In genomic region chr20:18974660-18975059, GRCh38 we compare ENCODE assay signal across 27 cellular contexts.
DNase-seq lines count a peak whose midpoint lies in the region; ATAC-seq, FAIRE-seq and TF ChIP-seq lines count a peak whose summit lies in the region.
"Had no signal": no experiment of that assay in that cellular context is flagged by ENCODE, and none has a peak within 500 bp of the region (broad histone marks: within the 10 kb centered on the region; RNA-seq: fewer than 3 reads in every experiment).

No MANE protein-coding gene starts in this region.

- H3K27ac ChIP-seq in uterus = peak overlapping the region; percentile 67 to 84
- H3K27ac ChIP-seq: 22Rv1, A549, BLaER1 had no signal

- ATAC-seq in GM19395 (IDR thresholded peaks at IDR 0.05; ENCODE audit: unreplicated experiment) = no peak
- ATAC-seq: A549, GM12878 had no signal

- H3K27ac Mint-ChIP-seq in osteocyte (ENCODE audit: unreplicated experiment) = no peak overlapping the region
- H3K27ac Mint-ChIP-seq: CD14-positive monocyte; CD4-positive, alpha-beta memory T cell; CD4-positive, CD25-positive, alpha-beta regulatory T cell; CD8-positive, alpha-beta memory T cell had no signal

- no peaks in the 10 kb centered on the region for H3K27me3 ChIP-seq in uterus
- H3K27me3 ChIP-seq: BE2C, BLaER1 had no signal

- no peak for TF ChIP-seq CTCF in osteocyte (IDR thresholded peaks at IDR 0.05)
- no peak for TF ChIP-seq CTCF in uterus (IDR thresholded peaks at IDR 0.05)

- intact Hi-C loops in uterus (cut with DNase I; ENCODE audit: low total_unique reads) = no loop called here

- DNase-seq in GM12892 (ENCODE audit: insufficient read length) (no peak), ecto neural progenitor cell (ENCODE audit: low spot score) (peak; percentile 26), osteocyte (ENCODE audit: extremely low spot score, unreplicated experiment) (peak; percentile 30), uterus (no peak), LoVo (ENCODE audit: low spot score) (no peak), AG08395 (ENCODE audit: low spot score) (no peak), GM19238 (ENCODE audit: insufficient read length, low spot score) (no peak)
- DNase-seq: BE2C; C1 segment of cervical spinal cord; CD4-positive, alpha-beta memory T cell; CD4-positive, CD25-positive, alpha-beta regulatory T cell; CD8-positive, alpha-beta memory T cell; COR-L47; DMS 273 treated with DMSO at 0.1 percent for 48 hours; DMS153; DMS53; DMS79; DND-41; EL; GDM1 had no signal

- no peaks in the 10 kb centered on the region for H3K4me1 Mint-ChIP-seq in osteocyte (ENCODE audit: unreplicated experiment)
- H3K4me1 Mint-ChIP-seq: CD4-positive, alpha-beta memory T cell; CD4-positive, CD25-positive, alpha-beta regulatory T cell; CD8-positive, alpha-beta memory T cell had no signal

- peaks cover 4 to 6% of the 10 kb centered on the region in 2 donors for H3K4me1 ChIP-seq in uterus
- H3K4me1 ChIP-seq: A549, BE2C, BLaER1 had no signal

- H3K9me3 Mint-ChIP-seq in osteocyte (ENCODE audit: unreplicated experiment) = peaks cover 19% of the 10 kb centered on the region

- TF ChIP-seq POLR2A in GM12892 (IDR thresholded peaks at IDR 0.05; ENCODE audit: low read depth, low read length) (no peak), uterus (IDR thresholded peaks at IDR 0.05) (no peak)

- no peaks in the 10 kb centered on the region for H3K36me3 Mint-ChIP-seq in osteocyte (ENCODE audit: unreplicated experiment)
- H3K36me3 Mint-ChIP-seq: CD14-positive monocyte; CD4-positive, alpha-beta memory T cell; CD4-positive, CD25-positive, alpha-beta regulatory T cell; CD8-positive, alpha-beta memory T cell had no signal

- peak; percentile 9 for FAIRE-seq in GM12892 (lab: Jason Lieb, UNC)
- FAIRE-seq: A549, GM12878, GM19239 had no signal

- no peaks in the 10 kb centered on the region for H3K9me3 ChIP-seq in uterus
- H3K9me3 ChIP-seq: A549, BE2C, BLaER1 had no signal

- no peak overlapping the region for H3K4me3 Mint-ChIP-seq in osteocyte (ENCODE audit: unreplicated experiment)
- H3K4me3 Mint-ChIP-seq: CD14-positive monocyte; CD4-positive, alpha-beta memory T cell; CD4-positive, CD25-positive, alpha-beta regulatory T cell; CD8-positive, alpha-beta memory T cell had no signal

- H3K4me3 ChIP-seq in uterus = no peak overlapping the region
- H3K4me3 ChIP-seq: A549, BLaER1, GM12878 had no signal

- no peaks in the 10 kb centered on the region for H3K27me3 Mint-ChIP-seq in osteocyte (ENCODE audit: unreplicated experiment)
- H3K27me3 Mint-ChIP-seq: CD4-positive, CD25-positive, alpha-beta regulatory T cell had no signal

- H3K36me3 ChIP-seq in uterus = no peaks in the 10 kb centered on the region
- H3K36me3 ChIP-seq: BE2C, BLaER1 had no signal

Comparison
In these comparisons a context has a peak if more than half of its experiments do, and no peak if none do; other contexts are left out.
1. DNase-seq: peak in ecto neural progenitor cell (single experiment) and osteocyte (single experiment); none in GM12892 (single experiment), uterus (0 of 2), LoVo (single experiment), AG08395 (single experiment) and GM19238 (single experiment).